Comparison of ENCODE assay signal across 25 cellular contexts in genomic region chr17:50375858-50376538, GRCh38. TPM values are rescaled to one million over a fixed set of nuclear protein-coding genes. Genes with fewer than 3 reads are reported as not detected.
DNase-seq lines count a peak whose midpoint lies in the region; TF ChIP-seq lines count a peak whose summit lies in the region.
"Had no signal": no experiment of that assay in that cellular context is flagged by ENCODE, and none has a peak within 500 bp of the region (broad histone marks: within the 10 kb centered on the region; RNA-seq: fewer than 3 reads in every experiment).

No MANE protein-coding gene starts in this region.

- TF ChIP-seq CTCF in WERI-Rb-1 (IDR thresholded peaks at IDR 0.05; ENCODE audit: low read depth, low read length) (no peak), CD14-positive monocyte (IDR thresholded peaks at IDR 0.05) (no peak)

- H3K27me3 Mint-ChIP-seq in T-helper 2 cell treated with Interferon-gamma antibody and Interleukin-4, amounts not matched to agents 5 μg/mL and 100 μg/mL, for 36 hours (ENCODE audit: low read depth), result no peaks in the 10 kb centered on the region
- H3K27me3 Mint-ChIP-seq in CD14-positive monocyte (ENCODE audit: low read depth in 3 of 3), result peaks cover 0 to 1% (median 0%) of the 10 kb centered on the region in 3 donors
- H3K27me3 Mint-ChIP-seq: activated CD4-positive, alpha-beta T cell treated with anti-CD3 and anti-CD28 coated beads, Interleukin-2, amount 10 ng/mL, durations not matched to agents 24 days and 14 days; CD8-positive, alpha-beta memory T cell; naive B cell; stimulated activated naive CD8-positive, alpha-beta T cell treated with anti-CD3 and anti-CD28 coated beads, Interleukin-15, Interleukin-2, amounts not matched to agents 100 ng/mL and 50 ng/mL, for 24 hours had no signal

- no peak for DNase-seq in T-helper 2 cell treated with Interferon-gamma antibody and Interleukin-4, amounts not matched to agents 5 μg/mL and 100 μg/mL, for 36 hours (ENCODE audit: low spot score)
- DNase-seq in T-helper 2 cell (no peak), NCI-H2171 treated with DMSO at 0.1 percent for 48 hours (lab: John Stamatoyannopoulos, UW) (peak; percentile 87), WERI-Rb-1 (peak; percentile 60), CD14-positive monocyte (ENCODE audit: low spot score) (no peak), iPS-NIHi11 (ENCODE audit: low spot score) (no peak), erythroblast (lab: John Stamatoyannopoulos, UW) (no peak)
- no peak for DNase-seq in central memory CD4-positive, alpha-beta T cell
- DNase-seq: activated CD4-positive, alpha-beta T cell treated with anti-CD3 and anti-CD28 coated beads, Interleukin-2, amount 10 ng/mL, durations not matched to agents 24 days and 14 days; activated T-cell treated with anti-CD3 and anti-CD28 coated beads, Interleukin-2, amount 50 U/mL, for 4 hours; CD8-positive, alpha-beta memory T cell; DMS79; GF-D8; Kasumi-1; left ventricle myocardium inferior; MV-4-11; naive B cell; NCI-H1930; NCI-H510A treated with DMSO at 0.1 percent for 48 hours; nucleus accumbens; RPMI8226 had no signal

- no peaks in the 10 kb centered on the region for H3K9me3 ChIP-seq in WERI-Rb-1 (ENCODE audit: severe bottlenecking)
- H3K9me3 ChIP-seq: left ventricle myocardium inferior, thoracic aorta, vagina had no signal

- peaks cover 48% of the 10 kb centered on the region for H3K36me3 ChIP-seq in WERI-Rb-1

- H3K4me3 ChIP-seq in WERI-Rb-1 (ENCODE audit: low read depth, low read length), result no peak overlapping the region
- H3K4me3 ChIP-seq: left ventricle myocardium inferior, thoracic aorta, vagina had no signal

- no peaks in the 10 kb centered on the region for H3K27me3 ChIP-seq in WERI-Rb-1 (ENCODE audit: insufficient read depth, low read depth, severe bottlenecking)
- H3K27me3 ChIP-seq: vagina had no signal

- H3K4me3 Mint-ChIP-seq in T-helper 2 cell treated with Interferon-gamma antibody and Interleukin-4, amounts not matched to agents 5 μg/mL and 100 μg/mL, for 36 hours, result no peak overlapping the region
- H3K4me3 Mint-ChIP-seq in CD14-positive monocyte, result no peak overlapping the region
- H3K4me3 Mint-ChIP-seq: activated CD4-positive, alpha-beta T cell treated with anti-CD3 and anti-CD28 coated beads, Interleukin-2, amount 10 ng/mL, durations not matched to agents 24 days and 14 days; activated T-cell treated with anti-CD3 and anti-CD28 coated beads, Interleukin-2, amount 50 U/mL, for 4 hours; stimulated activated naive CD8-positive, alpha-beta T cell treated with anti-CD3 and anti-CD28 coated beads, Interleukin-15, Interleukin-2, amounts not matched to agents 100 ng/mL and 50 ng/mL, for 24 hours; T-helper 1 cell treated with Interleukin-12 subunit alpha and Interleukin-12 subunit beta and Interleukin-4 antibody, amounts not matched to agents 30 μg/mL and 1 μg/mL, for 36 hours had no signal

- H3K27ac ChIP-seq in WERI-Rb-1, result peak overlapping the region; percentile 40
- H3K27ac ChIP-seq: left ventricle myocardium inferior, thoracic aorta, vagina had no signal

- TF ChIP-seq POLR2A in erythroblast (IDR thresholded peaks at IDR 0.05; ENCODE audit: low read length), result no peak

- H3K4me1 Mint-ChIP-seq in T-helper 2 cell treated with Interferon-gamma antibody and Interleukin-4, amounts not matched to agents 5 μg/mL and 100 μg/mL, for 36 hours (ENCODE audit: low read depth), result peaks cover 20% of the 10 kb centered on the region
- peaks cover 32% of the 10 kb centered on the region for H3K4me1 Mint-ChIP-seq in CD14-positive monocyte

- no peaks in the 10 kb centered on the region for H3K9me3 Mint-ChIP-seq in T-helper 2 cell treated with Interferon-gamma antibody and Interleukin-4, amounts not matched to agents 5 μg/mL and 100 μg/mL, for 36 hours
- no peaks in the 10 kb centered on the region for H3K9me3 Mint-ChIP-seq in CD14-positive monocyte
- H3K9me3 Mint-ChIP-seq: activated CD4-positive, alpha-beta T cell treated with anti-CD3 and anti-CD28 coated beads, Interleukin-2, amount 10 ng/mL, durations not matched to agents 24 days and 14 days; activated T-cell treated with anti-CD3 and anti-CD28 coated beads, Interleukin-2, amount 50 U/mL, for 4 hours; CD8-positive, alpha-beta memory T cell; naive B cell; stimulated activated naive CD8-positive, alpha-beta T cell treated with anti-CD3 and anti-CD28 coated beads, Interleukin-15, Interleukin-2, amounts not matched to agents 100 ng/mL and 50 ng/mL, for 24 hours; T-helper 1 cell treated with Interleukin-12 subunit alpha and Interleukin-12 subunit beta and Interleukin-4 antibody, amounts not matched to agents 30 μg/mL and 1 μg/mL, for 36 hours had no signal

- peaks cover 35% of the 10 kb centered on the region for H3K36me3 Mint-ChIP-seq in T-helper 2 cell treated with Interferon-gamma antibody and Interleukin-4, amounts not matched to agents 5 μg/mL and 100 μg/mL, for 36 hours (ENCODE audit: low read depth)
- H3K36me3 Mint-ChIP-seq in CD14-positive monocyte, result peaks cover 22 to 29% of the 10 kb centered on the region in 2 donors

- intact Hi-C loops in CD14-positive monocyte (cut with micrococcal nuclease), result no loop called here

- H3K27ac Mint-ChIP-seq in T-helper 2 cell treated with Interferon-gamma antibody and Interleukin-4, amounts not matched to agents 5 μg/mL and 100 μg/mL, for 36 hours, result peak overlapping the region; percentile 26
- H3K27ac Mint-ChIP-seq in CD14-positive monocyte, result no peak overlapping the region
- H3K27ac Mint-ChIP-seq: activated CD4-positive, alpha-beta T cell treated with anti-CD3 and anti-CD28 coated beads, Interleukin-2, amount 10 ng/mL, durations not matched to agents 24 days and 14 days; CD8-positive, alpha-beta memory T cell; stimulated activated naive CD8-positive, alpha-beta T cell treated with anti-CD3 and anti-CD28 coated beads, Interleukin-15, Interleukin-2, amounts not matched to agents 100 ng/mL and 50 ng/mL, for 24 hours; T-helper 1 cell treated with Interleukin-12 subunit alpha and Interleukin-12 subunit beta and Interleukin-4 antibody, amounts not matched to agents 30 μg/mL and 1 μg/mL, for 36 hours had no signal

RNA-seq across cellular contexts. Expression of gene EME1, which starts 3.0 kb away (rescaled TPM):
- under 1 TPM; 0.43 to 0.76 TPM for polyA plus RNA-seq in CD14-positive monocyte

RNA-seq across cellular contexts. Expression of gene MRPL27, which starts 3.0 kb away (rescaled TPM):
- 10 to 100 TPM; 75.3 to 82.3 TPM for polyA plus RNA-seq in CD14-positive monocyte

RNA-seq across cellular contexts. Expression of gene LRRC59, which starts 21.3 kb away (rescaled TPM):
- 10 to 100 TPM; 45.7 to 48.9 TPM for polyA plus RNA-seq in CD14-positive monocyte

RNA-seq across cellular contexts. Expression of gene XYLT2, which starts 30.1 kb away (rescaled TPM):
- polyA plus RNA-seq in CD14-positive monocyte, result 1 to 10 TPM; 4.4 TPM

RNA-seq across cellular contexts. Expression of gene ACSF2, which starts 50.0 kb away (rescaled TPM):
- polyA plus RNA-seq in CD14-positive monocyte, result 1 to 10 TPM; 2.8 to 5.5 TPM

Comparison
In these comparisons a context has a peak if more than half of its experiments do, and no peak if none do; other contexts are left out.
1. DNase-seq: peak in NCI-H2171 treated with DMSO at 0.1 percent for 48 hours (single experiment) and WERI-Rb-1 (single experiment); none in T-helper 2 cell treated with Interferon-gamma antibody and Interleukin-4, amounts not matched to agents 5 μg/mL and 100 μg/mL, for 36 hours (single experiment), T-helper 2 cell (0 of 5), CD14-positive monocyte (single experiment), iPS-NIHi11 (single experiment), erythroblast (0 of 2) and central memory CD4-positive, alpha-beta T cell (single experiment).